16 cellular contexts compared by ENCODE assay signal in the genomic region with DNA sequence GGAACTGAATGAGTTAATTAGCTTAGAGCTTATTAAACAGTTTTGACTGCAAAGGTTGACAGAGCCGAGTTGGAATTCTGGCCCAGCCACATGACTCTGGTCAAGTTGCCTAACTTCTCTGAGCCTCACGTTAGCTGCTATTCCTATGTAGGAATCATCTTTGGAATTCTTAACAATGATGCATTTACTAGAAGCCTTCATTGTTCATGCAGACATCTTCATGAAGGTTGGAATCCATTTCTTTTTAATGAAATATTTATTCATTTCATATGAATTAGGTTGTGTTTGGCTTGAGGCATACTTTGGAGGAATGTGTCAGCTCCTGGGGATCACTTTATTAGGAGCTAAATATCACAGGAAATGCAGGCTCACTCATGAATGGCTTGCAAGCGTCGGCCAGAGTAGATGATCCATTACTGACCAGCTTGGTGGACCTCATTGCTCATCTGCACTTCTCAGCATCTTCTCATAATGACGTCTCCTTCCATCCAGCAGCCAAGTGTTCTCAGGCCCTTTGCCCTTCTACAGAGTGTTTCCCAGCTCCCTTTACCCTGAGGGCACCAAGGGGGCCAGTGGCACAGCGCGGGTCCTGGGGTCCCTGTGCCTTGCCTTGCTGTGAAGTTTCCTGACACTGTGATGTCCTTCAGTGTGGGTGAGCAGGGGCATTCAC.
DNase-seq lines count a peak whose midpoint lies in the region; ATAC-seq, FAIRE-seq and TF ChIP-seq lines count a peak whose summit lies in the region.
"Had no signal": no experiment of that assay in that cellular context is flagged by ENCODE, and none has a peak within 500 bp of the region (broad histone marks: within the 10 kb centered on the region; RNA-seq: fewer than 3 reads in every experiment).

No MANE protein-coding gene starts in this region.

- POLR2A ChIA-PET in naive thymus-derived CD8-positive, alpha-beta T cell (lab: Charles Lee) = no interaction called here

- no peak overlapping the region for H3K4me3 ChIP-seq in lung
- H3K4me3 ChIP-seq in WERI-Rb-1 (ENCODE audit: low read depth, low read length) = no peak overlapping the region
- H3K4me3 ChIP-seq: HAP-1, K562 had no signal

- WGBS in lung, 2 donors = 67 to 69% methylated on average over 7 of the region's 7 CpGs

- H3K4me1 ChIP-seq in lung (ENCODE audit: control insufficient read depth in 2 of 2, insufficient read depth in 2 of 2, low read length in 2 of 2) = peaks cover 0 to 2% of the 10 kb centered on the region in 2 donors
- H3K4me1 ChIP-seq: HAP-1 had no signal

- no peaks in the 10 kb centered on the region for H3K36me3 ChIP-seq in lung (ENCODE audit: control insufficient read depth in 2 of 2, insufficient read depth in 2 of 2, low read length in 2 of 2)
- H3K36me3 ChIP-seq in WERI-Rb-1 = no peaks in the 10 kb centered on the region
- H3K36me3 ChIP-seq: HAP-1 had no signal

- no peak overlapping the region for H3K27ac ChIP-seq in lung (ENCODE audit: low read depth in 1 of 2, low read length in 1 of 2)
- no peak overlapping the region for H3K27ac ChIP-seq in WERI-Rb-1
- H3K27ac ChIP-seq: HL-60 had no signal

- peaks cover 0 to 7% of the 10 kb centered on the region in 2 donors for H3K9me3 ChIP-seq in lung (ENCODE audit: control insufficient read depth in 2 of 2, insufficient read depth in 1 of 2, low read length in 1 of 2)
- no peaks in the 10 kb centered on the region for H3K9me3 ChIP-seq in WERI-Rb-1 (ENCODE audit: severe bottlenecking)
- H3K9me3 ChIP-seq: HAP-1 had no signal

- ATAC-seq in lung (ENCODE audit: insufficient read depth, low FRiP score) = no peak
- ATAC-seq in GM19452 (IDR thresholded peaks at IDR 0.05; ENCODE audit: unreplicated experiment) = no peak
- ATAC-seq in naive thymus-derived CD8-positive, alpha-beta T cell = no peak
- ATAC-seq: K562 had no signal

- H3K27me3 ChIP-seq in lung (ENCODE audit: control insufficient read depth, insufficient read depth) (no peaks in the 10 kb centered on the region), WERI-Rb-1 (ENCODE audit: insufficient read depth, low read depth, severe bottlenecking) (no peaks in the 10 kb centered on the region)

- peaks cover 0 to 12% (median 0%) of the 10 kb centered on the region in 9 donors for H3K9me3 Mint-ChIP-seq in naive thymus-derived CD8-positive, alpha-beta T cell

- no peak for TF ChIP-seq CTCF in lung (IDR thresholded peaks at IDR 0.05; ENCODE audit: control extremely low read depth, extremely low read depth)
- TF ChIP-seq CTCF in D721Med (IDR thresholded peaks at IDR 0.05; ENCODE audit: insufficient read depth, missing control alignments) = no peak
- TF ChIP-seq CTCF in WERI-Rb-1 (IDR thresholded peaks at IDR 0.05; ENCODE audit: low read depth, low read length) = no peak

- no peak for FAIRE-seq in D721Med (lab: Jason Lieb, UNC)
- FAIRE-seq: K562 had no signal

- peaks cover 1 to 11% (median 6%) of the 10 kb centered on the region in 5 donors for H3K27me3 Mint-ChIP-seq in naive thymus-derived CD8-positive, alpha-beta T cell

- no peak overlapping the region for H3K27ac Mint-ChIP-seq in naive thymus-derived CD8-positive, alpha-beta T cell

- DNase-seq in EH (ENCODE audit: low read depth) = peak; percentile 91
- peak; percentile 64 for DNase-seq in M059J (ENCODE audit: low read depth)
- DNase-seq in lung (ENCODE audit: low spot score) = peak; percentile 16
- no peak for DNase-seq in D721Med (ENCODE audit: insufficient read length, low spot score)
- no peak for DNase-seq in WERI-Rb-1
- no peak for DNase-seq in naive thymus-derived CD8-positive, alpha-beta T cell
- DNase-seq: COR-L47, DND-41, NCI-H1092, NCI-H1694, NCI-H2107 had no signal

- no peaks in the 10 kb centered on the region for H3K4me1 Mint-ChIP-seq in naive thymus-derived CD8-positive, alpha-beta T cell
- H3K4me1 Mint-ChIP-seq: CD14-positive monocyte had no signal

- no peaks in the 10 kb centered on the region for H3K36me3 Mint-ChIP-seq in naive thymus-derived CD8-positive, alpha-beta T cell
- H3K36me3 Mint-ChIP-seq: CD14-positive monocyte had no signal

- no peak overlapping the region for H3K4me3 Mint-ChIP-seq in naive thymus-derived CD8-positive, alpha-beta T cell
- H3K4me3 Mint-ChIP-seq: CD14-positive monocyte had no signal

Comparison
In these comparisons a context has a peak if more than half of its experiments do, and no peak if none do; other contexts are left out.
1. DNase-seq: peak in EH (single experiment), M059J (single experiment) and lung (single experiment); none in D721Med (single experiment), WERI-Rb-1 (single experiment) and naive thymus-derived CD8-positive, alpha-beta T cell (0 of 10).